Comparison of ENCODE assay signal across 1 cellular context in genomic region chr1:40531381-40532061, GRCh38.
TF ChIP-seq lines count a peak whose summit lies in the region.

Gene ZNF684 (plus strand): TSS chr1:40531637. CDS start chr1:40533167, 1,530 bp downstream.

TF ChIP-seq in HepG2, 621 proteins besides CTCF, POLR2A, EP300 and RAD21 (continued from another document and continues in another):
- peak; percentile 33 for TF ChIP-seq NCOA2 (CRISPR knock-in tag; IDR thresholded peaks at IDR 0.05)
- peak; percentile 73; the same call in 1 of the 2 replicates for TF ChIP-seq POGK (CRISPR knock-in tag; conservative IDR thresholded peaks at IDR 0.05)
- TF ChIP-seq ZFX (CRISPR knock-in tag; IDR thresholded peaks at IDR 0.05; ENCODE audit: low read depth): peak; percentile 74
- TF ChIP-seq ZNF839 (CRISPR knock-in tag; IDR thresholded peaks at IDR 0.05; ENCODE audit: borderline replicate concordance): 0 out of 2 replicates have a peak, but pooled peaks have one; percentile 77
- 0 out of 2 replicates have a peak, but pooled peaks have one; percentile 9 for TF ChIP-seq GATAD2A (CRISPR knock-in tag; IDR thresholded peaks at IDR 0.05)
- 0 out of 2 replicates have a peak, but pooled peaks have one; percentile 24 for TF ChIP-seq ZMYM3 (CRISPR knock-in tag; IDR thresholded peaks at IDR 0.05)
- TF ChIP-seq AHR (CRISPR knock-in tag; IDR thresholded peaks at IDR 0.05): peak; percentile 58; the same call in 1 of the 2 replicates
- no peak for TF ChIP-seq MAFK (conservative IDR thresholded peaks at IDR 0.05 in 1 of 2, IDR thresholded peaks at IDR 0.05 in 1 of 2; ENCODE audit: low read length in 2 of 2)
- TF ChIP-seq DR1 (CRISPR knock-in tag; IDR thresholded peaks at IDR 0.05): 0 out of 2 replicates have a peak, but pooled peaks have one; percentile 24
- TF ChIP-seq GTF2F1 (IDR thresholded peaks at IDR 0.05; ENCODE audit: low read length): no peak
- no peak for TF ChIP-seq ZNF775 (CRISPR knock-in tag; IDR thresholded peaks at IDR 0.05; ENCODE audit: borderline replicate concordance)
- peak; percentile 55 for TF ChIP-seq ZNF501 (CRISPR knock-in tag; IDR thresholded peaks at IDR 0.05)
- TF ChIP-seq ZNF652 (CRISPR knock-in tag; IDR thresholded peaks at IDR 0.05; ENCODE audit: borderline replicate concordance, low read depth): peak; percentile 92
- peak; percentile 59; the same call in 1 of the 2 replicates for TF ChIP-seq SAFB2 (CRISPR knock-in tag; IDR thresholded peaks at IDR 0.05; ENCODE audit: borderline replicate concordance, low read depth)
- no peak; the same call in 1 of the 2 replicates for TF ChIP-seq ZNF670 (CRISPR knock-in tag; IDR thresholded peaks at IDR 0.05; ENCODE audit: borderline replicate concordance)
- TF ChIP-seq ZBTB4 (CRISPR knock-in tag; IDR thresholded peaks at IDR 0.05; ENCODE audit: borderline replicate concordance): 0 out of 2 replicates have a peak, but pooled peaks have one; percentile 31
- TF ChIP-seq ONECUT2 (CRISPR knock-in tag; IDR thresholded peaks at IDR 0.05): no peak
- no peak for TF ChIP-seq ZSCAN30 (CRISPR knock-in tag; IDR thresholded peaks at IDR 0.05)
- TF ChIP-seq ARHGAP35 (CRISPR knock-in tag; IDR thresholded peaks at IDR 0.05; ENCODE audit: borderline replicate concordance): 0 out of 2 replicates have a peak, but pooled peaks have one; percentile 15
- no peak for TF ChIP-seq CAMTA2 (CRISPR knock-in tag; IDR thresholded peaks at IDR 0.05; ENCODE audit: borderline replicate concordance)
- peak; percentile 92 for TF ChIP-seq ZNF281 (CRISPR knock-in tag; IDR thresholded peaks at IDR 0.05; ENCODE audit: borderline replicate concordance)
- TF ChIP-seq HOXA3 (CRISPR knock-in tag; IDR thresholded peaks at IDR 0.05): peak; percentile 47; the same call in 1 of the 2 replicates
- peak in 1 of 2 experiments; percentile 50; a peak in 1 of 4 replicates for TF ChIP-seq NR2F1 (CRISPR knock-in tag; IDR thresholded peaks at IDR 0.05)
- TF ChIP-seq BRCA1 (CRISPR knock-in tag; IDR thresholded peaks at IDR 0.05): peak; percentile 29; the same call in 1 of the 2 replicates
- peak; percentile 58; the same call in 1 of the 2 replicates for TF ChIP-seq DMAP1 (CRISPR knock-in tag; IDR thresholded peaks at IDR 0.05)
- peak; percentile 12 for TF ChIP-seq YY1 (IDR thresholded peaks at IDR 0.05; ENCODE audit: insufficient read depth, insufficient replicate concordance, low read depth, low read length)
- TF ChIP-seq ZNF451 (CRISPR knock-in tag; IDR thresholded peaks at IDR 0.05): peak; percentile 24; the same call in 1 of the 2 replicates
- no peak for TF ChIP-seq WIZ (CRISPR knock-in tag; IDR thresholded peaks at IDR 0.05)
- TF ChIP-seq ZBTB38 (CRISPR knock-in tag; IDR thresholded peaks at IDR 0.05): peak; percentile 73; the same call in 1 of the 2 replicates
- 0 out of 2 replicates have a peak, but pooled peaks have one; percentile 48 for TF ChIP-seq BATF2 (CRISPR knock-in tag; IDR thresholded peaks at IDR 0.05)
- peak; percentile 72; the same call in 1 of the 2 replicates for TF ChIP-seq ZSCAN31 (CRISPR knock-in tag; IDR thresholded peaks at IDR 0.05; ENCODE audit: low read depth)
- TF ChIP-seq HES4 (CRISPR knock-in tag; IDR thresholded peaks at IDR 0.05; ENCODE audit: borderline replicate concordance): peak; percentile 54; the same call in 1 of the 2 replicates
- peak; percentile 48; the same call in 1 of the 2 replicates for TF ChIP-seq ZNF704 (CRISPR knock-in tag; IDR thresholded peaks at IDR 0.05; ENCODE audit: borderline replicate concordance)
- peak; percentile 87 for TF ChIP-seq ERF (CRISPR knock-in tag; IDR thresholded peaks at IDR 0.05)
- peak; percentile 55; the same call in 1 of the 2 replicates for TF ChIP-seq IRF9 (CRISPR knock-in tag; IDR thresholded peaks at IDR 0.05; ENCODE audit: borderline replicate concordance)
- peak; percentile 22 for TF ChIP-seq CCAR2 (optimal IDR thresholded peaks at IDR 0.05; ENCODE audit: low read depth, low read length)
- peak; percentile 81; the same call in 1 of the 2 replicates for TF ChIP-seq ZMYM2 (CRISPR knock-in tag; IDR thresholded peaks at IDR 0.05)
- 0 out of 2 replicates have a peak, but pooled peaks have one; percentile 6 for TF ChIP-seq SOX5 (CRISPR knock-in tag; IDR thresholded peaks at IDR 0.05; ENCODE audit: borderline replicate concordance)
- no peak for TF ChIP-seq HDAC6 (IDR thresholded peaks at IDR 0.05; ENCODE audit: low read depth, low read length)
- peak; percentile 66; the same call in 1 of the 2 replicates for TF ChIP-seq GLI4 (CRISPR knock-in tag; IDR thresholded peaks at IDR 0.05; ENCODE audit: borderline replicate concordance)
- no peak for TF ChIP-seq SMAD9 (CRISPR knock-in tag; IDR thresholded peaks at IDR 0.05)
- no peak for TF ChIP-seq ZFP41 (CRISPR knock-in tag; IDR thresholded peaks at IDR 0.05; ENCODE audit: borderline replicate concordance)
- peak; percentile 68 for TF ChIP-seq ZFY (CRISPR knock-in tag; IDR thresholded peaks at IDR 0.05)
- TF ChIP-seq STAT5B (CRISPR knock-in tag; IDR thresholded peaks at IDR 0.05): no peak
- no peak for TF ChIP-seq ZNF512B (CRISPR knock-in tag; IDR thresholded peaks at IDR 0.05; ENCODE audit: borderline replicate concordance)
- peak; percentile 76; the same call in 1 of the 2 replicates for TF ChIP-seq YEATS2 (CRISPR knock-in tag; IDR thresholded peaks at IDR 0.05; ENCODE audit: borderline replicate concordance)
- TF ChIP-seq PHF8 (CRISPR knock-in tag; IDR thresholded peaks at IDR 0.05): peak; percentile 52
- no peak for TF ChIP-seq ZNF205 (CRISPR knock-in tag; IDR thresholded peaks at IDR 0.05)
- TF ChIP-seq SRSF4 (IDR thresholded peaks at IDR 0.05; ENCODE audit: low read depth, low read length, poor library complexity, severe bottlenecking): no peak
- no peak for TF ChIP-seq SOX6 (IDR thresholded peaks at IDR 0.05)
- TF ChIP-seq SOX6 (CRISPR knock-in tag; IDR thresholded peaks at IDR 0.05): peak; percentile 65
- TF ChIP-seq ZNF879 (CRISPR knock-in tag; IDR thresholded peaks at IDR 0.05): no peak
- TF ChIP-seq HINFP (CRISPR knock-in tag; IDR thresholded peaks at IDR 0.05; ENCODE audit: low read depth): 0 out of 2 replicates have a peak, but pooled peaks have one; percentile 53
- TF ChIP-seq HNRNPUL1 (IDR thresholded peaks at IDR 0.05; ENCODE audit: low read depth, low read length): no peak
- peak; percentile 69; the same call in 1 of the 2 replicates for TF ChIP-seq SALL1 (CRISPR knock-in tag; IDR thresholded peaks at IDR 0.05)
